23 cellular contexts compared by ENCODE assay signal in the genomic region with DNA sequence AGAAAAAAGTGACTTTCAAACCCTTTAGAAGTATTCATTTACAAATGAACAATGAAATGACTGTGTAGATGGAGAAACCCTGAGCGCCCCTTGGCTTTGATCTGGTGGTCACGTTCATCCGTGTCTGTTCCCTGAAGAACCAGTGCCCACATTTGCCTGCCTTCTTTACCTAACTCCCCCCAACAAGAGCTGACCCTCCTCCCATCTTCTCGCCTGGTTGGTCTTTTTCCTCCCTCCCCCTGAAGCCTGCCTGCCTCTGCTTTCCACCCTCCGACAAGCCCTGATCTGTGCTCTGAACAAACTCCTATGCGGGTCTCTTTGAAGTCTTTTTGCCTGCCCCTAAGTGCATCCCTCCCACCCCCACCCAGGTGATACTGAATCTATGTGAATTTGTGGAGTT. TPM values are rescaled to one million over a fixed set of nuclear protein-coding genes. Genes with fewer than 3 reads are reported as not detected.
DNase-seq lines count a peak whose midpoint lies in the region; ATAC-seq and TF ChIP-seq lines count a peak whose summit lies in the region.
"Had no signal": no experiment of that assay in that cellular context is flagged by ENCODE, and none has a peak within 500 bp of the region (broad histone marks: within the 10 kb centered on the region; RNA-seq: fewer than 3 reads in every experiment).

No MANE protein-coding gene starts in this region.

- H3K9ac ChIP-seq in H9 (ENCODE audit: extremely low read depth, insufficient read length, low read length) (no peak overlapping the region), OCI-LY1 (ENCODE audit: low read length) (no peak overlapping the region)
- H3K9ac ChIP-seq: BLaER1 treated with 17β-estradiol and CSF1 and Interleukin-3, amounts not matched to agents 10 nM and 100 nM; GM23248 had no signal

- H3K14ac ChIP-seq in H9 (ENCODE audit: insufficient read depth, low read length) = peak overlapping the region; percentile 78; the same call in 1 of the 2 replicates

- no peak overlapping the region for H4K8ac ChIP-seq in H9 (replicated peaks; ENCODE audit: insufficient read length, low read depth, low read length)

- no peaks in the 10 kb centered on the region for H3K9me2 ChIP-seq in OCI-LY1 (ENCODE audit: low read depth, low read length)

- H3K27me3 ChIP-seq in H9 (ENCODE audit: insufficient read depth, low read length) = no peaks in the 10 kb centered on the region
- no peaks in the 10 kb centered on the region for H3K27me3 ChIP-seq in OCI-LY1 (ENCODE audit: insufficient read depth, low read length)
- H3K27me3 ChIP-seq: BE2C; BLaER1 treated with 17β-estradiol and CSF1 and Interleukin-3, amounts not matched to agents 10 nM and 100 nM had no signal

- no peaks in the 10 kb centered on the region for H3K27me3 Mint-ChIP-seq in H9 (ENCODE audit: low read depth)
- no peaks in the 10 kb centered on the region for H3K27me3 Mint-ChIP-seq in nephron (ENCODE audit: low read depth)
- no peaks in the 10 kb centered on the region for H3K27me3 Mint-ChIP-seq in naive thymus-derived CD8-positive, alpha-beta T cell
- H3K27me3 Mint-ChIP-seq: CD4-positive, alpha-beta T cell had no signal

- H4K20me1 ChIP-seq in H9 (ENCODE audit: control insufficient read depth, insufficient read depth, insufficient read length) = no peaks in the 10 kb centered on the region
- no peaks in the 10 kb centered on the region for H4K20me1 ChIP-seq in OCI-LY1 (ENCODE audit: insufficient read depth, low read length)

- H4K91ac ChIP-seq in H9 (ENCODE audit: insufficient read length, low read depth, low read length) = no peak overlapping the region

- no peak for DNase-seq in H9
- no peak for DNase-seq in naive thymus-derived CD8-positive, alpha-beta T cell
- DNase-seq in NCI-H128 (lab: John Stamatoyannopoulos, UW; ENCODE audit: unreplicated experiment) = no peak
- no peak for DNase-seq in NCI-H524 (lab: John Stamatoyannopoulos, UW)
- DNase-seq: 8988T; ACHN; AML-193; BE2C; CD4-positive, alpha-beta T cell; CD8-positive, alpha-beta memory T cell; DMS 273 treated with DMSO at 0.1 percent for 48 hours; DMS79; EL; GDM1; GM23248; H7 had no signal

- WGBS in H9 (ENCODE audit: extremely low coverage, insufficient read length, low lambda C conversion rate) = no CpG with 5 or more reads among the region's 6 CpGs

- POLR2A ChIA-PET in naive thymus-derived CD8-positive, alpha-beta T cell (lab: Charles Lee) = no interaction called here

- H3K23ac ChIP-seq in H9 (ENCODE audit: insufficient read length, low read depth, low read length) = no peak overlapping the region

- H2BK15ac ChIP-seq in H9 (ENCODE audit: low read depth, low read length) = no peak overlapping the region

- no peaks in the 10 kb centered on the region for H3F3A ChIP-seq in OCI-LY1 (ENCODE audit: insufficient read depth, low read length)

- H3K4me2 ChIP-seq in H9 (ENCODE audit: insufficient read depth, insufficient read length, low read length) = no peak overlapping the region
- H3K4me2 ChIP-seq in OCI-LY1 (ENCODE audit: low read length) = no peak overlapping the region
- H3K4me2 ChIP-seq: A549 had no signal

- no peak overlapping the region for H3K4ac ChIP-seq in H9 (ENCODE audit: low read depth, low read length)

- H2BK12ac ChIP-seq in H9 (ENCODE audit: insufficient read length, low read depth, low read length) = no peak overlapping the region

- ATAC-seq in naive thymus-derived CD8-positive, alpha-beta T cell = no peak
- ATAC-seq: A549, HCT116 had no signal

- no peak overlapping the region for H2BK20ac ChIP-seq in H9 (ENCODE audit: low read depth, low read length, poor library complexity, severe bottlenecking)

- H3K18ac ChIP-seq in H9 (ENCODE audit: insufficient read length, low read depth, low read length) = peak overlapping the region; percentile 50

- no peak overlapping the region for H2BK120ac ChIP-seq in H9 (ENCODE audit: low read depth, low read length, poor library complexity, severe bottlenecking)

- H3K27ac ChIP-seq in H9 (ENCODE audit: insufficient read length, low read depth, low read length) (no peak overlapping the region), OCI-LY1 (ENCODE audit: low read depth, low read length, poor library complexity, severe bottlenecking) (peak overlapping the region; percentile 57)
- H3K27ac ChIP-seq: A549; BLaER1 treated with 17β-estradiol and CSF1 and Interleukin-3, amounts not matched to agents 10 nM and 100 nM; GM23248 had no signal

- H3K36me3 ChIP-seq in OCI-LY1 (ENCODE audit: insufficient read depth, low read length) = peaks cover 28% of the 10 kb centered on the region
- H3K36me3 ChIP-seq: BE2C had no signal

- H3K4me1 Mint-ChIP-seq in H9 (peaks cover 15 to 19% of the 10 kb centered on the region in 2 experiments), nephron (peaks cover 4% of the 10 kb centered on the region)
- H3K4me1 Mint-ChIP-seq in naive thymus-derived CD8-positive, alpha-beta T cell = peaks cover 21 to 60% (median 42%) of the 10 kb centered on the region in 4 donors

- H2AFZ ChIP-seq in H9 (ENCODE audit: low read length) (no peak overlapping the region), OCI-LY1 (ENCODE audit: low read length) (no peak overlapping the region)
- H2AFZ ChIP-seq: GM23248 had no signal

- H3K9me3 ChIP-seq in H9 (ENCODE audit: control insufficient read depth, low read depth, low read length) (no peaks in the 10 kb centered on the region), OCI-LY1 (ENCODE audit: low read length) (no peaks in the 10 kb centered on the region)
- H3K9me3 ChIP-seq: A549, BE2C had no signal

- H3K56ac ChIP-seq in H9 (ENCODE audit: insufficient read length, low read depth, low read length) = no peak overlapping the region

- H3K79me2 ChIP-seq in H9 (ENCODE audit: insufficient read depth, low read length) (no peaks in the 10 kb centered on the region; the same call in 1 of the 2 replicates), OCI-LY1 (ENCODE audit: insufficient read depth, low read length) (peaks cover 28% of the 10 kb centered on the region)

- no peak for TF ChIP-seq CTCF in H9 (conservative IDR thresholded peaks at IDR 0.05)
- no peak for TF ChIP-seq CTCF in OCI-LY1 (IDR thresholded peaks at IDR 0.05; ENCODE audit: low read length)
- TF ChIP-seq CTCF in nephron (IDR thresholded peaks at IDR 0.05; ENCODE audit: unreplicated experiment in 3 of 3) = no peak

- peaks cover 8% of the 10 kb centered on the region for H3K79me1 ChIP-seq in H9 (ENCODE audit: insufficient read depth, low read depth, low read length, poor library complexity, severe bottlenecking)

- peak overlapping the region in 2 of 3 experiments; percentile 23 to 54; a peak in 2 of 7 replicates for H3K27ac Mint-ChIP-seq in H9
- H3K27ac Mint-ChIP-seq in nephron = peak overlapping the region in 2 of 3 experiments; percentile 12 to 76
- H3K27ac Mint-ChIP-seq in naive thymus-derived CD8-positive, alpha-beta T cell = peak overlapping the region in 4 of 10 donors; percentile 52 to 86 (median 66)
- H3K27ac Mint-ChIP-seq: CD4-positive, alpha-beta T cell; CD8-positive, alpha-beta memory T cell had no signal

- H3T11ph ChIP-seq in H9 (ENCODE audit: low read length) = no peak overlapping the region

- H3K9me3 Mint-ChIP-seq in H9 (peaks cover 22 to 61% of the 10 kb centered on the region in 2 experiments), nephron (peaks cover 32% of the 10 kb centered on the region)
- H3K9me3 Mint-ChIP-seq in naive thymus-derived CD8-positive, alpha-beta T cell = peaks cover 0 to 5% (median 0%) of the 10 kb centered on the region in 9 donors
- H3K9me3 Mint-ChIP-seq: CD4-positive, alpha-beta T cell; CD8-positive, alpha-beta memory T cell had no signal

- H3K4me3 Mint-ChIP-seq in H9 (no peak overlapping the region), nephron (no peak overlapping the region)
- H3K4me3 Mint-ChIP-seq in naive thymus-derived CD8-positive, alpha-beta T cell = peak overlapping the region in 3 of 10 donors; percentile 11 to 27 (median 25)
- H3K4me3 Mint-ChIP-seq: CD14-positive monocyte; CD4-positive, alpha-beta T cell; CD8-positive, alpha-beta memory T cell had no signal

- no peak overlapping the region for H2AK5ac ChIP-seq in H9 (ENCODE audit: insufficient read length, low read length)

- H3K4me1 ChIP-seq in H9 (ENCODE audit: insufficient read depth, low read length) (peaks cover 3% of the 10 kb centered on the region; the same call in 1 of the 2 replicates), OCI-LY1 (ENCODE audit: insufficient read depth, low read length, severe bottlenecking) (peaks cover 26% of the 10 kb centered on the region)
- H3K4me1 ChIP-seq: BE2C had no signal

- no peaks in the 10 kb centered on the region for H3K23me2 ChIP-seq in H9 (ENCODE audit: insufficient read length, low read depth, low read length, poor library complexity, severe bottlenecking)

- no peak overlapping the region for H4K5ac ChIP-seq in H9 (ENCODE audit: insufficient read length, low read depth, low read length)

- H3K36me3 Mint-ChIP-seq in H9 (ENCODE audit: insufficient read depth in 1 of 3, low read depth in 3 of 3) = peaks cover 30 to 44% (median 35%) of the 10 kb centered on the region in 3 experiments
- peaks cover 79% of the 10 kb centered on the region for H3K36me3 Mint-ChIP-seq in nephron (ENCODE audit: low read depth)
- H3K36me3 Mint-ChIP-seq in naive thymus-derived CD8-positive, alpha-beta T cell = peaks cover 4 to 26% (median 8%) of the 10 kb centered on the region in 3 donors

- no peak overlapping the region for H2BK5ac ChIP-seq in H9 (ENCODE audit: insufficient read length, low read length)

- H3K4me3 ChIP-seq in OCI-LY1 (ENCODE audit: low read depth, low read length, poor library complexity, severe bottlenecking) = no peak overlapping the region
- H3K4me3 ChIP-seq: A549; BLaER1 treated with 17β-estradiol and CSF1 and Interleukin-3, amounts not matched to agents 10 nM and 100 nM; GM12878; GM23248 had no signal

RNA-seq across cellular contexts. Expression of gene TBL1X, which starts 18.5 kb away (rescaled TPM):
- 24.1 and 26.0 TPM in 2 replicates for total RNA-seq in H9 (2021)
- 10 to 100 TPM; 48.5 to 49.5 TPM for total RNA-seq in naive thymus-derived CD8-positive, alpha-beta T cell
- polyA plus RNA-seq in naive thymus-derived CD8-positive, alpha-beta T cell = 10 to 100 TPM; 14.6 to 23.4 (median 18.6) TPM
